In the genomic region with DNA sequence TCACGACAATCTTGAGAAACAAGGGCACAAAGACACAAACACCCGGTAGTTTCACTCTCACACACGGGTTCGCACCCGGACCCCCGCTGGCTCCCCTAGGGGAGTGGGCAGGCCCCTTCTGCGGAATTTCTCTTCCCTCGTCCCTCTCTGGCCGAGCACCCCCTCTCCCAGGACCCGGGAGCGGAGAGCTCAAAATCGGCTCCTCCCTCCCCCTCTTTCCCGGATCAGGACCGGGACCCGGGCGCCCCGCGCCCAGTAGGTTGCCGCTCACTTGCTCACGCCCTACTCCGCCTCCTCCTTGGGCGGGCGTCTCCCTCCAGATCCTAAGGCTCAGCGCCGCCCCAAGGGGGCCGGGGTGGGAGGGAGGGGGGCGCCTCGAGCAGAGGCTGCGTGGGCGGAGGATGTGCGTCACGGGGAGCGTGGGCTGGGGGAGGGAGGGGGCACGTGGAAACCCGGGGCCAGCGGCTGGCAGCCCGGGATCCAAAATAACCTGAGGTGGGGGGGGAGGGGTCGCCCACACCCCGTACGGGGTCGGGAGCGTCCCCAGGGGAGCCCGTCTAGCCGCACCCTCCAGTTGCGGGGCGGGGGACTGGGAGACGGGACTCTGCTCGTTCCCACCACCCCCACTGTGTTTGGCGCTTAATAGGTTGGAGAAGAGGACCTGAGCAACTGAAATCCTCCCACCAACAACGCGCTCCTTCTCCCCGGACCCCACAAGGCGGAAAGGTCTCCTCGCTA, we compare ENCODE assay signal across 8 cellular contexts.
DNase-seq lines count a peak whose midpoint lies in the region; ATAC-seq and TF ChIP-seq lines count a peak whose summit lies in the region.

No MANE protein-coding gene starts in this region.

- H3K4me1 ChIP-seq in muscle layer of colon (ENCODE audit: insufficient read depth, low read length), result peaks cover 33% of the 10 kb centered on the region

- H3K4me3 ChIP-seq in muscle layer of colon (ENCODE audit: low read depth in 1 of 2, low read length in 2 of 2), result peak overlapping the region; percentile 81 to 84

- H3K27ac ChIP-seq in muscle layer of colon (ENCODE audit: low read depth, low read length), result peak overlapping the region; percentile 100

- H3K9ac ChIP-seq in muscle layer of colon (ENCODE audit: low read length), result peak overlapping the region; percentile 96

- DNase-seq in NCI-H1436 (lab: John Stamatoyannopoulos, UW) (peak; percentile 87), NCI-H1436 treated with DMSO at 0.1 percent for 48 hours (lab: John Stamatoyannopoulos, UW) (no peak), NOMO-1 treated with DMSO at 0.1 percent for 48 hours (lab: John Stamatoyannopoulos, UW; ENCODE audit: unreplicated experiment) (peak; percentile 63), activated T-cell treated with anti-CD3 and anti-CD28 coated beads for 4 hours (peak; percentile 98), erythroblast (lab: John Stamatoyannopoulos, UW) (peak; percentile 80 to 85)
- DNase-seq in stimulated activated CD8-positive, alpha-beta memory T cell treated with anti-CD3 and anti-CD28 coated beads, Interleukin-4, amount 100 ng/mL, for 48 hours, result peak; percentile 97

- peak; percentile 35 for ATAC-seq in HG03045 (IDR thresholded peaks at IDR 0.05; ENCODE audit: unreplicated experiment)

- H3K27me3 ChIP-seq in muscle layer of colon (ENCODE audit: control insufficient read depth in 1 of 2, insufficient read depth in 2 of 2, low read length in 2 of 2), result no peaks in the 10 kb centered on the region

- peaks cover 11% of the 10 kb centered on the region for H3K36me3 ChIP-seq in muscle layer of colon (ENCODE audit: insufficient read depth, low read length)

- TF ChIP-seq POLR2A in erythroblast (IDR thresholded peaks at IDR 0.05; ENCODE audit: low read length), result peak; percentile 27

- H3K9me3 ChIP-seq in muscle layer of colon (ENCODE audit: low read length), result no peaks in the 10 kb centered on the region
